In the genomic region with DNA sequence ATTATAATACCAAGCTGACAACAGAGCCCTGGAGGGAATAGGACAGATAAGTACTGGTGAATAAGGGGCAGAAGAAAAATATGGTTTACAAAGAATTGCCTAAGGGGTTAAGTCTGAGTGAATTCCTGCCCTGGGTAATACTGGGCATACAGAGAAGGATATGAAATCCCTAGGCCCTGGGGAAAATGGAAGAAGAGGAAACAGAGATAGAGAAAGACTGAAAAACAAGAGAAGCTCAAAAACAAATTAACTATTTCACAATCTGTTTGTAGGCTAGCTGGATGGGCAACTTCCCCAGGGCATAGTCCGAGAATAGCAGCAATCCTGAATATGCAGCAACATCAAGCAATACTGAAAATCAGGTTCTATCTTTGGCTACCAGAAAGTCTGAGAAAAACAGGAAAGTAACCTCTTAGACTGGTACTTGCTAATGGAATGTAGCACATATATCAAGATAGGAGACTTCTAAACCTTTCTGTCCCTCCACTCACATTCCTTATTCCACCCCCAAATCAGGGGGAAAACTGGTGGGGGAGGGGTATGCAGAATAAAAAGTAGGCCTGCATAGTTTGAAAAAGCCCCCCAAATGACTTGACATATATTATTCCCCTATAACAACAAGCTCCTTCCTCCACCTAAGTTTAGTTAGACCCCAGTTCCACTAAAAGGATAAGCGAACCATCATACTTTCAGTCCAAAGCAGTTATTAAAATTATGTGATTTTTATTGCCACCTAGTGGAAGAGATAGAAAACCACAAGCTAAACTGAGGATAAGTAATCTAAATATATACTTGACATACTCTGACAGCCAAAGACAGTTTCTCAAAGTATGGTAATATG, we compare ENCODE assay signal across 1 cellular context.
TF ChIP-seq lines count a peak whose summit lies in the region.

No MANE protein-coding gene starts in this region.

TF ChIP-seq in K562, 482 proteins besides CTCF, POLR2A, EP300 and RAD21:
- TF ChIP-seq SMC3 (conservative IDR thresholded peaks at IDR 0.05; ENCODE audit: insufficient read depth, low read depth, low read length) (0 out of 2 replicates have a peak, but pooled peaks have one; percentile 16), CEBPB (tag; IDR thresholded peaks at IDR 0.05) (peak; percentile 39), ZNF3 (CRISPR knock-in tag; IDR thresholded peaks at IDR 0.05) (no peak)
- TF ChIP-seq, protein P1, sequence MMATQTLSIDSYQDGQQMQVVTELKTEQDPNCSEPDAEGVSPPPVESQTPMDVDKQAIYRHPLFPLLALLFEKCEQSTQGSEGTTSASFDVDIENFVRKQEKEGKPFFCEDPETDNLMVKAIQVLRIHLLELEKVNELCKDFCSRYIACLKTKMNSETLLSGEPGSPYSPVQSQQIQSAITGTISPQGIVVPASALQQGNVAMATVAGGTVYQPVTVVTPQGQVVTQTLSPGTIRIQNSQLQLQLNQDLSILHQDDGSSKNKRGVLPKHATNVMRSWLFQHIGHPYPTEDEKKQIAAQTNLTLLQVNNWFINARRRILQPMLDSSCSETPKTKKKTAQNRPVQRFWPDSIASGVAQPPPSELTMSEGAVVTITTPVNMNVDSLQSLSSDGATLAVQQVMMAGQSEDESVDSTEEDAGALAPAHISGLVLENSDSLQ (IDR thresholded peaks at IDR 0.05) = 0 out of 2 replicates have a peak, but pooled peaks have one; percentile 35
